In the genomic region with DNA sequence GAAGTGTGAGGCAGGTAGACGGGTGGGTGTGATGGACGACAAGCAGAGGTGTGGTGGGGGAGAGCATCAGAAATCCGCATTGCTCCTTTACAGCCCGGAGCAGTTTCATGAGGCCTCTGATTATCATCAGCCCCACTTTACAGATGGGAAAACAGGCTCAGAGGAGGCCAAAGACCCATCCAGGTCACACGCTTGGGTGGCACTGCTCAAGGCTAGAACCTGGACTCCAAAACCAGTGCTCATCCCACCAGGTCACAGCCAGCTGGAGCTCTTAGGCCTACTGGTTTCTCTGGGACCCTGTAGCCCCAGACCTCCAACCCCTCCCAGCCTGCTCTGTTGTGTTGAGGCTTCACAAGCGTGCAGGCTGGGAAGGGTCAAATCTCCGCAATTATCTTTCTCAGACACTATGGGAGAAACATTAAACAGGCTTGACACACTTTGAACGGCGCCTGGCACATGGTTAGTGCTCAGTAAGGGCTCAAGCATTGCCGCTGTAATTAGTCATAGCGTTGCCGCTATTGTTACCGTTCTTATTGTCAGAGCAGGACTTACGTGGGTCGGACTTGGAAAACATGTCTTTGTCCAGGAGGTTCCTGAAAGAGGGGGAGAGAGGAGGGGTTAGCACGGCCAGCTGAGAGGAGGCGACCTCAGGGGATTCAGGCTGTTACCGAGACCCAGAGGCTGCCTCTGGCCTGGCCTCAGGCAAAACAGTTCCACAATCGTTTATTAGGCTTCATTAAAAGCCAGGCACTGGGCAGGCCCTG, we compare ENCODE assay signal across 1 cellular context.
A peak's percentile ranks its signal among the peaks of the same experiment; 100 is the strongest.
TF ChIP-seq lines count a peak whose summit lies in the region.

No MANE protein-coding gene starts in this region.

TF ChIP-seq in HepG2, 621 proteins besides CTCF, POLR2A, EP300 and RAD21 (continues in another document):
- TF ChIP-seq, protein P1, sequence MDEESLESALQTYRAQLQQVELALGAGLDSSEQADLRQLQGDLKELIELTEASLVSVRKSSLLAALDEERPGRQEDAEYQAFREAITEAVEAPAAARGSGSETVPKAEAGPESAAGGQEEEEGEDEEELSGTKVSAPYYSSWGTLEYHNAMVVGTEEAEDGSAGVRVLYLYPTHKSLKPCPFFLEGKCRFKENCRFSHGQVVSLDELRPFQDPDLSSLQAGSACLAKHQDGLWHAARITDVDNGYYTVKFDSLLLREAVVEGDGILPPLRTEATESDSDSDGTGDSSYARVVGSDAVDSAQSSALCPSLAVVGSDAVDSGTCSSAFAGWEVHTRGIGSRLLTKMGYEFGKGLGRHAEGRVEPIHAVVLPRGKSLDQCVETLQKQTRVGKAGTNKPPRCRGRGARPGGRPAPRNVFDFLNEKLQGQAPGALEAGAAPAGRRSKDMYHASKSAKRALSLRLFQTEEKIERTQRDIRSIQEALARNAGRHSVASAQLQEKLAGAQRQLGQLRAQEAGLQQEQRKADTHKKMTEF (CRISPR knock-in tag; IDR thresholded peaks at IDR 0.05): no peak
- TF ChIP-seq, protein P2, sequence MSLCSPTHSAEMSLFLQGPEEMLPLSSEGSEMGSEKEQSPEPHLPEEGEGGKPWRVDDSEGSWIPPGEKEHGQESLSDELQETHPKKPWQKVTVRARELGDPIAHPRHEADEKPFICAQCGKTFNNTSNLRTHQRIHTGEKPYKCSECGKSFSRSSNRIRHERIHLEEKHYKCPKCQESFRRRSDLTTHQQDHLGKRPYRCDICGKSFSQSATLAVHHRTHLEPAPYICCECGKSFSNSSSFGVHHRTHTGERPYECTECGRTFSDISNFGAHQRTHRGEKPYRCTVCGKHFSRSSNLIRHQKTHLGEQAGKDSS (CRISPR knock-in tag; IDR thresholded peaks at IDR 0.05; ENCODE audit: borderline replicate concordance, low read depth): peak; percentile 99
- peak; percentile 13; the same call in 1 of the 2 replicates for TF ChIP-seq SAP130 (CRISPR knock-in tag; IDR thresholded peaks at IDR 0.05; ENCODE audit: low read depth)
- TF ChIP-seq, protein P3, sequence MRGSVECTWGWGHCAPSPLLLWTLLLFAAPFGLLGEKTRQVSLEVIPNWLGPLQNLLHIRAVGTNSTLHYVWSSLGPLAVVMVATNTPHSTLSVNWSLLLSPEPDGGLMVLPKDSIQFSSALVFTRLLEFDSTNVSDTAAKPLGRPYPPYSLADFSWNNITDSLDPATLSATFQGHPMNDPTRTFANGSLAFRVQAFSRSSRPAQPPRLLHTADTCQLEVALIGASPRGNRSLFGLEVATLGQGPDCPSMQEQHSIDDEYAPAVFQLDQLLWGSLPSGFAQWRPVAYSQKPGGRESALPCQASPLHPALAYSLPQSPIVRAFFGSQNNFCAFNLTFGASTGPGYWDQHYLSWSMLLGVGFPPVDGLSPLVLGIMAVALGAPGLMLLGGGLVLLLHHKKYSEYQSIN (CRISPR knock-in tag; IDR thresholded peaks at IDR 0.05; ENCODE audit: borderline replicate concordance): no peak
- TF ChIP-seq, protein P4, sequence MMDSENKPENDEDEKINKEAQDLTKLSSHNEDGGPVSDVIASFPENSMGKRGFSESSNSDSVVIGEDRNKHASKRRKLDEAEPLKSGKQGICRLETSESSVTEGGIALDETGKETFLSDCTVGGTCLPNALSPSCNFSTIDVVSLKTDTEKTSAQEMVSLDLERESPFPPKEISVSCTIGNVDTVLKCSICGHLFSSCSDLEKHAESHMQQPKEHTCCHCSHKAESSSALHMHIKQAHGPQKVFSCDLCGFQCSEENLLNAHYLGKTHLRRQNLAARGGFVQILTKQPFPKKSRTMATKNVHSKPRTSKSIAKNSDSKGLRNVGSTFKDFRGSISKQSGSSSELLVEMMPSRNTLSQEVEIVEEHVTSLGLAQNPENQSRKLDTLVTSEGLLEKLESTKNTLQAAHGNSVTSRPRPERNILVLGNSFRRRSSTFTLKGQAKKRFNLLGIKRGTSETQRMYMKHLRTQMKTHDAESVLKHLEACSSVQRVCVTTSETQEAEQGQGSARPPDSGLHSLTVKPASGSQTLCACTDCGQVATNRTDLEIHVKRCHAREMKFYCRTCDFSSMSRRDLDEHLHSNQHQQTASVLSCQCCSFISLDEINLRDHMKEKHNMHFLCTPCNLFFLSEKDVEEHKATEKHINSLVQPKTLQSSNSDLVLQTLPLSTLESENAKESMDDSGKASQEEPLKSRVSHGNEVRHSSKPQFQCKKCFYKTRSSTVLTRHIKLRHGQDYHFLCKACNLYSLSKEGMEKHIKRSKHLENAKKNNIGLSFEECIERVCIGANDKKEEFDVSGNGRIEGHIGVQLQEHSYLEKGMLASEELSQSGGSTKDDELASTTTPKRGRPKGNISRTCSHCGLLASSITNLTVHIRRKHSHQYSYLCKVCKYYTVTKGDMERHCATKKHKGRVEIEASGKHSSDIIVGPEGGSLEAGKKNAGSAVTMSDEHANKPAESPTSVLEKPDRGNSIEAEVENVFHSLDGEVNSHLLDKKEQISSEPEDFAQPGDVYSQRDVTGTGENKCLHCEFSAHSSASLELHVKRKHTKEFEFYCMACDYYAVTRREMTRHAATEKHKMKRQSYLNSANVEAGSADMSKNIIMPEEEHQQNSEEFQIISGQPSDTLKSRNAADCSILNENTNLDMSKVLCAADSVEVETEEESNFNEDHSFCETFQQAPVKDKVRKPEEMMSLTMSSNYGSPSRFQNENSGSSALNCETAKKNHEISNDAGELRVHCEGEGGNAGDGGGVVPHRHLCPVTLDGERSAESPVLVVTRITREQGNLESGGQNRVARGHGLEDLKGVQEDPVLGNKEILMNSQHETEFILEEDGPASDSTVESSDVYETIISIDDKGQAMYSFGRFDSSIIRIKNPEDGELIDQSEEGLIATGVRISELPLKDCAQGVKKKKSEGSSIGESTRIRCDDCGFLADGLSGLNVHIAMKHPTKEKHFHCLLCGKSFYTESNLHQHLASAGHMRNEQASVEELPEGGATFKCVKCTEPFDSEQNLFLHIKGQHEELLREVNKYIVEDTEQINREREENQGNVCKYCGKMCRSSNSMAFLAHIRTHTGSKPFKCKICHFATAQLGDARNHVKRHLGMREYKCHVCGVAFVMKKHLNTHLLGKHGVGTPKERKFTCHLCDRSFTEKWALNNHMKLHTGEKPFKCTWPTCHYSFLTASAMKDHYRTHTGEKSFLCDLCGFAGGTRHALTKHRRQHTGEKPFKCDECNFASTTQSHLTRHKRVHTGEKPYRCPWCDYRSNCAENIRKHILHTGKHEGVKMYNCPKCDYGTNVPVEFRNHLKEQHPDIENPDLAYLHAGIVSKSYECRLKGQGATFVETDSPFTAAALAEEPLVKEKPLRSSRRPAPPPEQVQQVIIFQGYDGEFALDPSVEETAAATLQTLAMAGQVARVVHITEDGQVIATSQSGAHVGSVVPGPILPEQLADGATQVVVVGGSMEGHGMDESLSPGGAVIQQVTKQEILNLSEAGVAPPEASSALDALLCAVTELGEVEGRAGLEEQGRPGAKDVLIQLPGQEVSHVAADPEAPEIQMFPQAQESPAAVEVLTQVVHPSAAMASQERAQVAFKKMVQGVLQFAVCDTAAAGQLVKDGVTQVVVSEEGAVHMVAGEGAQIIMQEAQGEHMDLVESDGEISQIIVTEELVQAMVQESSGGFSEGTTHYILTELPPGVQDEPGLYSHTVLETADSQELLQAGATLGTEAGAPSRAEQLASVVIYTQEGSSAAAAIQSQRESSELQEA (CRISPR knock-in tag; IDR thresholded peaks at IDR 0.05; ENCODE audit: not compliant biosample characterization): no peak
- TF ChIP-seq, protein P5, sequence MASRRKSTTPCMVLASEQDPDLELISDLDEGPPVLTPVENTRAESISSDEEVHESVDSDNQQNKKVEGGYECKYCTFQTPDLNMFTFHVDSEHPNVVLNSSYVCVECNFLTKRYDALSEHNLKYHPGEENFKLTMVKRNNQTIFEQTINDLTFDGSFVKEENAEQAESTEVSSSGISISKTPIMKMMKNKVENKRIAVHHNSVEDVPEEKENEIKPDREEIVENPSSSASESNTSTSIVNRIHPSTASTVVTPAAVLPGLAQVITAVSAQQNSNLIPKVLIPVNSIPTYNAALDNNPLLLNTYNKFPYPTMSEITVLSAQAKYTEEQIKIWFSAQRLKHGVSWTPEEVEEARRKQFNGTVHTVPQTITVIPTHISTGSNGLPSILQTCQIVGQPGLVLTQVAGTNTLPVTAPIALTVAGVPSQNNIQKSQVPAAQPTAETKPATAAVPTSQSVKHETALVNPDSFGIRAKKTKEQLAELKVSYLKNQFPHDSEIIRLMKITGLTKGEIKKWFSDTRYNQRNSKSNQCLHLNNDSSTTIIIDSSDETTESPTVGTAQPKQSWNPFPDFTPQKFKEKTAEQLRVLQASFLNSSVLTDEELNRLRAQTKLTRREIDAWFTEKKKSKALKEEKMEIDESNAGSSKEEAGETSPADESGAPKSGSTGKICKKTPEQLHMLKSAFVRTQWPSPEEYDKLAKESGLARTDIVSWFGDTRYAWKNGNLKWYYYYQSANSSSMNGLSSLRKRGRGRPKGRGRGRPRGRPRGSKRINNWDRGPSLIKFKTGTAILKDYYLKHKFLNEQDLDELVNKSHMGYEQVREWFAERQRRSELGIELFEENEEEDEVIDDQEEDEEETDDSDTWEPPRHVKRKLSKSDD (CRISPR knock-in tag; IDR thresholded peaks at IDR 0.05; ENCODE audit: low read depth): no peak
- TF ChIP-seq, protein P6, sequence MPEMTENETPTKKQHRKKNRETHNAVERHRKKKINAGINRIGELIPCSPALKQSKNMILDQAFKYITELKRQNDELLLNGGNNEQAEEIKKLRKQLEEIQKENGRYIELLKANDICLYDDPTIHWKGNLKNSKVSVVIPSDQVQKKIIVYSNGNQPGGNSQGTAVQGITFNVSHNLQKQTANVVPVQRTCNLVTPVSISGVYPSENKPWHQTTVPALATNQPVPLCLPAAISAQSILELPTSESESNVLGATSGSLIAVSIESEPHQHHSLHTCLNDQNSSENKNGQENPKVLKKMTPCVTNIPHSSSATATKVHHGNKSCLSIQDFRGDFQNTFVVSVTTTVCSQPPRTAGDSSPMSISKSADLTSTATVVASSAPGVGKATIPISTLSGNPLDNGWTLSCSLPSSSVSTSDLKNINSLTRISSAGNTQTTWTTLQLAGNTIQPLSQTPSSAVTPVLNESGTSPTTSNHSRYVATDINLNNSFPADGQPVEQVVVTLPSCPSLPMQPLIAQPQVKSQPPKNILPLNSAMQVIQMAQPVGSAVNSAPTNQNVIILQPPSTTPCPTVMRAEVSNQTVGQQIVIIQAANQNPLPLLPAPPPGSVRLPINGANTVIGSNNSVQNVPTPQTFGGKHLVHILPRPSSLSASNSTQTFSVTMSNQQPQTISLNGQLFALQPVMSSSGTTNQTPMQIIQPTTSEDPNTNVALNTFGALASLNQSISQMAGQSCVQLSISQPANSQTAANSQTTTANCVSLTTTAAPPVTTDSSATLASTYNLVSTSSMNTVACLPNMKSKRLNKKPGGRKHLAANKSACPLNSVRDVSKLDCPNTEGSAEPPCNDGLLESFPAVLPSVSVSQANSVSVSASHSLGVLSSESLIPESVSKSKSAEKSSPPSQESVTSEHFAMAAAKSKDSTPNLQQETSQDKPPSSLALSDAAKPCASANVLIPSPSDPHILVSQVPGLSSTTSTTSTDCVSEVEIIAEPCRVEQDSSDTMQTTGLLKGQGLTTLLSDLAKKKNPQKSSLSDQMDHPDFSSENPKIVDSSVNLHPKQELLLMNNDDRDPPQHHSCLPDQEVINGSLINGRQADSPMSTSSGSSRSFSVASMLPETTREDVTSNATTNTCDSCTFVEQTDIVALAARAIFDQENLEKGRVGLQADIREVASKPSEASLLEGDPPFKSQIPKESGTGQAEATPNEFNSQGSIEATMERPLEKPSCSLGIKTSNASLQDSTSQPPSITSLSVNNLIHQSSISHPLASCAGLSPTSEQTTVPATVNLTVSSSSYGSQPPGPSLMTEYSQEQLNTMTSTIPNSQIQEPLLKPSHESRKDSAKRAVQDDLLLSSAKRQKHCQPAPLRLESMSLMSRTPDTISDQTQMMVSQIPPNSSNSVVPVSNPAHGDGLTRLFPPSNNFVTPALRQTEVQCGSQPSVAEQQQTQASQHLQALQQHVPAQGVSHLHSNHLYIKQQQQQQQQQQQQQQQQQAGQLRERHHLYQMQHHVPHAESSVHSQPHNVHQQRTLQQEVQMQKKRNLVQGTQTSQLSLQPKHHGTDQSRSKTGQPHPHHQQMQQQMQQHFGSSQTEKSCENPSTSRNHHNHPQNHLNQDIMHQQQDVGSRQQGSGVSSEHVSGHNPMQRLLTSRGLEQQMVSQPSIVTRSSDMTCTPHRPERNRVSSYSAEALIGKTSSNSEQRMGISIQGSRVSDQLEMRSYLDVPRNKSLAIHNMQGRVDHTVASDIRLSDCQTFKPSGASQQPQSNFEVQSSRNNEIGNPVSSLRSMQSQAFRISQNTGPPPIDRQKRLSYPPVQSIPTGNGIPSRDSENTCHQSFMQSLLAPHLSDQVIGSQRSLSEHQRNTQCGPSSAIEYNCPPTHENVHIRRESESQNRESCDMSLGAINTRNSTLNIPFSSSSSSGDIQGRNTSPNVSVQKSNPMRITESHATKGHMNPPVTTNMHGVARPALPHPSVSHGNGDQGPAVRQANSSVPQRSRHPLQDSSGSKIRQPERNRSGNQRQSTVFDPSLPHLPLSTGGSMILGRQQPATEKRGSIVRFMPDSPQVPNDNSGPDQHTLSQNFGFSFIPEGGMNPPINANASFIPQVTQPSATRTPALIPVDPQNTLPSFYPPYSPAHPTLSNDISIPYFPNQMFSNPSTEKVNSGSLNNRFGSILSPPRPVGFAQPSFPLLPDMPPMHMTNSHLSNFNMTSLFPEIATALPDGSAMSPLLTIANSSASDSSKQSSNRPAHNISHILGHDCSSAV (CRISPR knock-in tag; IDR thresholded peaks at IDR 0.05; ENCODE audit: borderline replicate concordance): no peak
- no peak for TF ChIP-seq SALL2 (CRISPR knock-in tag; IDR thresholded peaks at IDR 0.05)
- TF ChIP-seq MTF1 (CRISPR knock-in tag; IDR thresholded peaks at IDR 0.05): no peak
- no peak for TF ChIP-seq GABPB1 (CRISPR knock-in tag; IDR thresholded peaks at IDR 0.05)
- no peak for TF ChIP-seq TP53 (CRISPR knock-in tag; conservative IDR thresholded peaks at IDR 0.05)
- peak; percentile 69; the same call in 1 of the 2 replicates for TF ChIP-seq ZNF205 (CRISPR knock-in tag; IDR thresholded peaks at IDR 0.05)
- TF ChIP-seq, protein P7, sequence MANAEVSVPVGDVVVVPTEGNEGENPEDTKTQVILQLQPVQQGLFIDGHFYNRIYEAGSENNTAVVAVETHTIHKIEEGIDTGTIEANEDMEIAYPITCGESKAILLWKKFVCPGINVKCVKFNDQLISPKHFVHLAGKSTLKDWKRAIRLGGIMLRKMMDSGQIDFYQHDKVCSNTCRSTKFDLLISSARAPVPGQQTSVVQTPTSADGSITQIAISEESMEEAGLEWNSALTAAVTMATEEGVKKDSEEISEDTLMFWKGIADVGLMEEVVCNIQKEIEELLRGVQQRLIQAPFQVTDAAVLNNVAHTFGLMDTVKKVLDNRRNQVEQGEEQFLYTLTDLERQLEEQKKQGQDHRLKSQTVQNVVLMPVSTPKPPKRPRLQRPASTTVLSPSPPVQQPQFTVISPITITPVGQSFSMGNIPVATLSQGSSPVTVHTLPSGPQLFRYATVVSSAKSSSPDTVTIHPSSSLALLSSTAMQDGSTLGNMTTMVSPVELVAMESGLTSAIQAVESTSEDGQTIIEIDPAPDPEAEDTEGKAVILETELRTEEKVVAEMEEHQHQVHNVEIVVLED (CRISPR knock-in tag; IDR thresholded peaks at IDR 0.05; ENCODE audit: borderline replicate concordance): no peak
- no peak for TF ChIP-seq GPN1 (CRISPR knock-in tag; IDR thresholded peaks at IDR 0.05; ENCODE audit: borderline replicate concordance)
- 0 out of 2 replicates have a peak, but pooled peaks have one; percentile 28 for TF ChIP-seq ADNP (CRISPR knock-in tag; IDR thresholded peaks at IDR 0.05)
- TF ChIP-seq JDP2 (CRISPR knock-in tag; IDR thresholded peaks at IDR 0.05; ENCODE audit: borderline replicate concordance): no peak
